In genomic region chr6:142207265-142207877, GRCh38 we compare ENCODE assay signal across 8 cellular contexts.
DNase-seq lines count a peak whose midpoint lies in the region; ATAC-seq and TF ChIP-seq lines count a peak whose summit lies in the region.

No MANE protein-coding gene starts in this region.

- H3K4me3 ChIP-seq in GM23248 = no peak overlapping the region
- H3K4me3 ChIP-seq in neural cell (ENCODE audit: low read length) = no peak overlapping the region

- no peaks in the 10 kb centered on the region for H3K4me1 ChIP-seq in GM23248 (ENCODE audit: insufficient read depth)

- no peaks in the 10 kb centered on the region for H3K9me3 ChIP-seq in GM23248 (ENCODE audit: low read depth)
- H3K9me3 ChIP-seq in neural cell (ENCODE audit: low read length) = no peaks in the 10 kb centered on the region

- H4K20me1 ChIP-seq in GM23248 (ENCODE audit: insufficient read depth) (no peaks in the 10 kb centered on the region), neural cell (ENCODE audit: insufficient read depth) (no peaks in the 10 kb centered on the region)

- 38 to 44% methylated on average over 4 of the region's 4 CpGs for WGBS in GM23248 (ENCODE audit: low coverage in 1 of 2, low lambda C conversion rate in 2 of 2, missing lambda C conversion rate in 2 of 2), 2 experiments

- no peak for TF ChIP-seq EP300 in neural cell (conservative IDR thresholded peaks at IDR 0.05; ENCODE audit: poor library complexity, severe bottlenecking)

- no peak overlapping the region for H3K27ac Mint-ChIP-seq in activated CD4-positive, alpha-beta memory T cell treated with anti-CD3 and anti-CD28 coated beads, Interleukin-2, amount 10 ng/mL, durations not matched to agents 7 days and 5 days

- H3K9me2 ChIP-seq in GM23248 (ENCODE audit: insufficient read depth) (no peaks in the 10 kb centered on the region), neural cell (ENCODE audit: insufficient read depth, low read length) (no peaks in the 10 kb centered on the region)

- peaks cover 2% of the 10 kb centered on the region for H3K9me3 Mint-ChIP-seq in activated CD4-positive, alpha-beta memory T cell treated with anti-CD3 and anti-CD28 coated beads, Interleukin-2, amount 10 ng/mL, durations not matched to agents 7 days and 5 days

- H2AFZ ChIP-seq in GM23248 (no peak overlapping the region), neural cell (ENCODE audit: low read depth, low read length) (no peak overlapping the region)

- peaks cover 45% of the 10 kb centered on the region for H3K36me3 Mint-ChIP-seq in activated CD4-positive, alpha-beta memory T cell treated with anti-CD3 and anti-CD28 coated beads, Interleukin-2, amount 10 ng/mL, durations not matched to agents 7 days and 5 days (ENCODE audit: low read depth)

- H3K79me2 ChIP-seq in GM23248 (ENCODE audit: insufficient read depth) = 0 out of 2 replicates have a peak, but pooled peaks cover 3% of the 10 kb centered on the region
- no peaks in the 10 kb centered on the region for H3K79me2 ChIP-seq in neural cell (replicated peaks; ENCODE audit: insufficient read depth, low read length)

- peak; percentile 52 for DNase-seq in Daoy (ENCODE audit: low read depth)
- peak; percentile 78 for DNase-seq in GM23248
- DNase-seq in NCI-H2029 treated with DMSO at 0.1 percent for 48 hours (lab: John Stamatoyannopoulos, UW) = peak; percentile 6
- DNase-seq in activated CD4-positive, alpha-beta memory T cell treated with anti-CD3 and anti-CD28 coated beads, Interleukin-2, amount 10 ng/mL, durations not matched to agents 7 days and 5 days = peak; percentile 33
- no peak for DNase-seq in hippocampal formation (lab: John Stamatoyannopoulos, UW)

- no peak overlapping the region for H3K4me3 Mint-ChIP-seq in activated CD4-positive, alpha-beta memory T cell treated with anti-CD3 and anti-CD28 coated beads, Interleukin-2, amount 10 ng/mL, durations not matched to agents 7 days and 5 days

- in situ Hi-C loops in GM23248 (cut with MboI) = no loop called here

- no peak overlapping the region for H3K4me2 ChIP-seq in GM23248 (ENCODE audit: unreplicated experiment)
- H3K4me2 ChIP-seq in neural cell (ENCODE audit: low read length) = no peak overlapping the region

- H3K9ac ChIP-seq in GM23248 (no peak overlapping the region), neural cell (ENCODE audit: low read length) (no peak overlapping the region)

- no peak overlapping the region for H3K27ac ChIP-seq in GM23248
- no peak overlapping the region for H3K27ac ChIP-seq in neural cell (ENCODE audit: low read length)

- peaks cover 17% of the 10 kb centered on the region; the same call in 1 of the 2 replicates for H3F3A ChIP-seq in GM23248 (ENCODE audit: insufficient read depth)
- no peaks in the 10 kb centered on the region for H3F3A ChIP-seq in neural cell (ENCODE audit: insufficient read depth, low read length, poor library complexity, severe bottlenecking)

- POLR2A ChIA-PET in activated CD4-positive, alpha-beta memory T cell treated with anti-CD3 and anti-CD28 coated beads, Interleukin-2, amount 10 ng/mL, durations not matched to agents 7 days and 5 days (lab: Charles Lee) = interaction anchor here (0.7 kb wide), 1 partner anchor 60 kb away, joined by 7 read pairs; the partner anchor contains the start of genes NMBR and VTA1

- H3K27me3 ChIP-seq in GM23248 (replicated peaks; ENCODE audit: insufficient read depth) (no peaks in the 10 kb centered on the region), neural cell (ENCODE audit: insufficient read depth, low read depth, low read length) (no peaks in the 10 kb centered on the region)

- CTCF ChIA-PET in activated CD4-positive, alpha-beta memory T cell treated with anti-CD3 and anti-CD28 coated beads, Interleukin-2, amount 10 ng/mL, durations not matched to agents 7 days and 5 days (lab: Charles Lee) = interaction anchor here (0.6 to 2.7 kb wide), 24 partner anchors 8 to 218 kb away, joined by 3 to 32 read pairs (median 4); partner anchors contain the start of genes NMBR and VTA1

- no peaks in the 10 kb centered on the region for H3K27me3 Mint-ChIP-seq in activated CD4-positive, alpha-beta memory T cell treated with anti-CD3 and anti-CD28 coated beads, Interleukin-2, amount 10 ng/mL, durations not matched to agents 7 days and 5 days

- TF ChIP-seq CTCF in neural cell (IDR thresholded peaks at IDR 0.05; ENCODE audit: poor library complexity, severe bottlenecking) = peak; percentile 51

- peak; percentile 45 for TF ChIP-seq RAD21 in neural cell (conservative IDR thresholded peaks at IDR 0.05)

- H3K36me3 ChIP-seq in GM23248 (ENCODE audit: low read depth) (peaks cover 48% of the 10 kb centered on the region), neural cell (ENCODE audit: insufficient read depth, low read length) (peaks cover 11% of the 10 kb centered on the region)

- peak; percentile 78 for ATAC-seq in esophagus mucosa
- ATAC-seq in HG03025 (IDR thresholded peaks at IDR 0.05; ENCODE audit: low FRiP score, unreplicated experiment) = no peak

- H3K4me1 Mint-ChIP-seq in activated CD4-positive, alpha-beta memory T cell treated with anti-CD3 and anti-CD28 coated beads, Interleukin-2, amount 10 ng/mL, durations not matched to agents 7 days and 5 days = no peaks in the 10 kb centered on the region

TF ChIP-seq in neural cell, 6 proteins besides CTCF, POLR2A, EP300 and RAD21:
- TF ChIP-seq SMC3 (conservative IDR thresholded peaks at IDR 0.05; ENCODE audit: poor library complexity) (peak; percentile 15), TAF1 (IDR thresholded peaks at IDR 0.05; ENCODE audit: low read depth) (no peak)

Comparison
In these comparisons a context has a peak if more than half of its experiments do, and no peak if none do; other contexts are left out.
1. DNase-seq: peak in Daoy (single experiment), GM23248 (single experiment), NCI-H2029 treated with DMSO at 0.1 percent for 48 hours (single experiment) and activated CD4-positive, alpha-beta memory T cell treated with anti-CD3 and anti-CD28 coated beads, Interleukin-2, amount 10 ng/mL, durations not matched to agents 7 days and 5 days (single experiment); none in hippocampal formation (0 of 2).